Comparison of ENCODE assay signal across 8 cellular contexts in the genomic region with DNA sequence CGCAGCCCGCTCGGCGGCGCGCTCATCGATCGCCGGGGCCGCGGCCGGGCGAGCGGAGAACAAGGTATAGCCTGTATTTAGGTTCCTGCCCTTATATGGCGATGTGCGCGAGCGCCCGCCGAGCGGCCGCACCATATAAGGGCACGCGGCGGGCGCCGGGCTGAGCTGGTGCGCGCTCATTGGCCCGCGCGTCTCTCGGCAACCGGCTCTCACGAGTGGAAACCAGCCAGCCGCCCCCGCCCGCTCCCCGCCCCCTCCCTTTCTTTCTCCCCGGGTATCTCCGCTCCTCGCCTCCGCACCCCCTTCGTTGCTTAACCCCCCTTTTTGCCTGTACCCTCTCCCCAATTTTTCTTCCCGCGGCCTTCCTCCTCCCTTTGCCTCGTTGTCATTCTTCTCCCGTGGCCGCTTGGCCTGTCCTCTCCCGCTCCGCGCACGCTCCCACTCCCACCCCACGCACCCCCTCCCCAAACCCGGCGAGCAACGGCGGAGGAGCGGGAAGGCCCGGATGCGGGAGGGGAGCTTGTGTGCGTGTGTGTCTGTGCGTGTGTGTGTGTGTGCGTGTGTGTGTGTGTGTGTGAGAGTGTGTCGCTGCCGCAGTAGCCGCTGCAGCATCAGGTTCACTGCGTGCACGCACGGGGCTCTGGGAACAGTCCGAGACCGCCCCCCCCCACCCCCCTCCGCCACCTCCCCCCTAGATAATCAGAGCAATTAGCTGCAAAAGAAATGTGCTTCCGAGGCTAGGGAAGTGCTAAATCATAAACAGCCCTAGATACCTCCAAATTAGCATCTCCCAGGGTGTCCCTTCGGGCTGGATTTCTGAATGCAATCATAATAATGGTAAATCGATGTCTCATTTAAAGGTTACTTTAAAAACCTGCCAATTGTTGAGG. TPM values are rescaled to one million over a fixed set of nuclear protein-coding genes. Genes with fewer than 3 reads are reported as not detected.
DNase-seq lines count a peak whose midpoint lies in the region; TF ChIP-seq lines count a peak whose summit lies in the region.

No MANE protein-coding gene starts in this region.

- H3K27me3 Mint-ChIP-seq in glutamatergic neuron (ENCODE audit: unreplicated experiment) (peaks cover 37% of the 10 kb centered on the region), progenitor cell of endocrine pancreas (peaks cover 50% of the 10 kb centered on the region)

- H3K4me3 Mint-ChIP-seq in glutamatergic neuron (ENCODE audit: unreplicated experiment) (peak overlapping the region; percentile 89), progenitor cell of endocrine pancreas (ENCODE audit: low read depth) (peak overlapping the region; percentile 58)

- peak overlapping the region; percentile 76 for H3K27ac ChIP-seq in HEK293 (ENCODE audit: extremely low read depth, low read depth, low read length)

- POLR2A ChIA-PET in HEK293 (lab: Yijun Ruan, JAX) = interaction anchor here (0.6 to 5.4 kb wide), 14 partner anchors 9 to 1284 kb away, joined by 3 to 74 read pairs (median 6); partner anchors contain the start of genes CBX4 and CBX8

- H3K4me1 ChIP-seq in HEK293 (ENCODE audit: control insufficient read depth, insufficient read depth, low read length) = peaks cover 17% of the 10 kb centered on the region

- DNase-seq in Daoy (ENCODE audit: low read depth) (peak; percentile 89), NAMALWA (ENCODE audit: low spot score) (peak; percentile 89), SIG-M5 (lab: John Stamatoyannopoulos, UW) (peak; percentile 49), activated gamma-delta T cell (lab: John Stamatoyannopoulos, UW) (peak; percentile 75), glutamatergic neuron (peak; percentile 84), progenitor cell of endocrine pancreas (ENCODE audit: low spot score, unreplicated experiment) (peak; percentile 78), cerebellar nuclear complex (lab: John Stamatoyannopoulos, UW) (no peak)

- H3K36me3 Mint-ChIP-seq in glutamatergic neuron (ENCODE audit: unreplicated experiment) (no peaks in the 10 kb centered on the region), progenitor cell of endocrine pancreas (ENCODE audit: insufficient read depth) (no peaks in the 10 kb centered on the region)

- H3K9me3 ChIP-seq in HEK293 (ENCODE audit: control insufficient read depth, insufficient read depth, low read depth, low read length) = no peaks in the 10 kb centered on the region

- H3K4me3 ChIP-seq in HEK293 (ENCODE audit: low read depth, low read length) = peak overlapping the region; percentile 37

- H3K4me1 Mint-ChIP-seq in glutamatergic neuron (ENCODE audit: low read depth, unreplicated experiment) (peaks cover 17% of the 10 kb centered on the region), progenitor cell of endocrine pancreas (ENCODE audit: low read depth) (peaks cover 17% of the 10 kb centered on the region)

- no peaks in the 10 kb centered on the region for H3K36me3 ChIP-seq in HEK293 (ENCODE audit: control insufficient read depth in 2 of 2, insufficient read depth in 1 of 2, low read length in 2 of 2)

- H3K9me3 Mint-ChIP-seq in glutamatergic neuron (ENCODE audit: unreplicated experiment) (peaks cover 13% of the 10 kb centered on the region), progenitor cell of endocrine pancreas (ENCODE audit: low read depth) (no peaks in the 10 kb centered on the region)

- H3K27ac Mint-ChIP-seq in glutamatergic neuron (ENCODE audit: unreplicated experiment) = peak overlapping the region; percentile 75
- H3K27ac Mint-ChIP-seq in progenitor cell of endocrine pancreas = peak overlapping the region; percentile 80

- TF ChIP-seq CTCF in HEK293 (tag by site-specific recombination; IDR thresholded peaks at IDR 0.05) (no peak), glutamatergic neuron (IDR thresholded peaks at IDR 0.05; ENCODE audit: partially characterized antibody, unreplicated experiment) (no peak), progenitor cell of endocrine pancreas (IDR thresholded peaks at IDR 0.05; ENCODE audit: unreplicated experiment) (no peak)

- CTCF ChIA-PET in HEK293 (lab: Yijun Ruan, JAX) = interaction anchor here (0.6 to 2.6 kb wide), 20 partner anchors 11 to 165 kb away, joined by 3 to 17 read pairs (median 4); no protein-coding TSS in a partner anchor

TF ChIP-seq in HEK293, 187 proteins besides CTCF, POLR2A, EP300 and RAD21 (continues in another document):
- TF ChIP-seq ZNF146 (tag by site-specific recombination; IDR thresholded peaks at IDR 0.05) (no peak), ZNF843 (tag by site-specific recombination; IDR thresholded peaks at IDR 0.05) (no peak), ZNF174 (tag by site-specific recombination; IDR thresholded peaks at IDR 0.05) (no peak), WT1 (tag by site-specific recombination; IDR thresholded peaks at IDR 0.05) (peak; percentile 61), PBX3 (CRISPR knock-in tag; IDR thresholded peaks at IDR 0.05) (no peak), ZNF211 (tag by site-specific recombination; IDR thresholded peaks at IDR 0.05; ENCODE audit: low read depth) (no peak), REPIN1 (tag by site-specific recombination; IDR thresholded peaks at IDR 0.05; ENCODE audit: low read depth) (no peak), ZBTB1 (tag by site-specific recombination; IDR thresholded peaks at IDR 0.05) (peak; percentile 88), SP3 (tag by site-specific recombination; IDR thresholded peaks at IDR 0.05) (peak; percentile 21; the same call in 1 of the 2 replicates), ZNF768 (tag by site-specific recombination; IDR thresholded peaks at IDR 0.05) (no peak), SALL2 (tag by site-specific recombination; IDR thresholded peaks at IDR 0.05; ENCODE audit: borderline replicate concordance) (no peak), HOXA7 (CRISPR knock-in tag; IDR thresholded peaks at IDR 0.05; ENCODE audit: borderline replicate concordance) (no peak), SETDB1 (IDR thresholded peaks at IDR 0.05; ENCODE audit: insufficient read length, low read length) (no peak)
- TF ChIP-seq, protein P1, sequence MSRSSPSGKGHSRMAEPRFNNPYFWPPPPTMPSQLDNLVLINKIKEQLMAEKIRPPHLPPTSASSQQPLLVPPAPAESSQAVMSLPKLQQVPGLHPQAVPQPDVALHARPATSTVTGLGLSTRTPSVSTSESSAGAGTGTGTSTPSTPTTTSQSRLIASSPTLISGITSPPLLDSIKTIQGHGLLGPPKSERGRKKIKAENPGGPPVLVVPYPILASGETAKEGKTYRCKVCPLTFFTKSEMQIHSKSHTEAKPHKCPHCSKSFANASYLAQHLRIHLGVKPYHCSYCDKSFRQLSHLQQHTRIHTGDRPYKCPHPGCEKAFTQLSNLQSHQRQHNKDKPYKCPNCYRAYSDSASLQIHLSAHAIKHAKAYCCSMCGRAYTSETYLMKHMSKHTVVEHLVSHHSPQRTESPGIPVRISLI (tag by site-specific recombination; IDR thresholded peaks at IDR 0.05) = no peak
- TF ChIP-seq, protein P2, sequence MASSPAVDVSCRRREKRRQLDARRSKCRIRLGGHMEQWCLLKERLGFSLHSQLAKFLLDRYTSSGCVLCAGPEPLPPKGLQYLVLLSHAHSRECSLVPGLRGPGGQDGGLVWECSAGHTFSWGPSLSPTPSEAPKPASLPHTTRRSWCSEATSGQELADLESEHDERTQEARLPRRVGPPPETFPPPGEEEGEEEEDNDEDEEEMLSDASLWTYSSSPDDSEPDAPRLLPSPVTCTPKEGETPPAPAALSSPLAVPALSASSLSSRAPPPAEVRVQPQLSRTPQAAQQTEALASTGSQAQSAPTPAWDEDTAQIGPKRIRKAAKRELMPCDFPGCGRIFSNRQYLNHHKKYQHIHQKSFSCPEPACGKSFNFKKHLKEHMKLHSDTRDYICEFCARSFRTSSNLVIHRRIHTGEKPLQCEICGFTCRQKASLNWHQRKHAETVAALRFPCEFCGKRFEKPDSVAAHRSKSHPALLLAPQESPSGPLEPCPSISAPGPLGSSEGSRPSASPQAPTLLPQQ (tag by site-specific recombination; IDR thresholded peaks at IDR 0.05) = no peak
- TF ChIP-seq, protein P3, sequence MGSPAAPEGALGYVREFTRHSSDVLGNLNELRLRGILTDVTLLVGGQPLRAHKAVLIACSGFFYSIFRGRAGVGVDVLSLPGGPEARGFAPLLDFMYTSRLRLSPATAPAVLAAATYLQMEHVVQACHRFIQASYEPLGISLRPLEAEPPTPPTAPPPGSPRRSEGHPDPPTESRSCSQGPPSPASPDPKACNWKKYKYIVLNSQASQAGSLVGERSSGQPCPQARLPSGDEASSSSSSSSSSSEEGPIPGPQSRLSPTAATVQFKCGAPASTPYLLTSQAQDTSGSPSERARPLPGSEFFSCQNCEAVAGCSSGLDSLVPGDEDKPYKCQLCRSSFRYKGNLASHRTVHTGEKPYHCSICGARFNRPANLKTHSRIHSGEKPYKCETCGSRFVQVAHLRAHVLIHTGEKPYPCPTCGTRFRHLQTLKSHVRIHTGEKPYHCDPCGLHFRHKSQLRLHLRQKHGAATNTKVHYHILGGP (tag by site-specific recombination; IDR thresholded peaks at IDR 0.05) = no peak

RNA-seq across cellular contexts. Expression of gene CBX8, which starts 13.5 kb away (rescaled TPM):
- 4.5 and 4.9 TPM in 2 replicates for total RNA-seq in Daoy (2014; rRNA removed; shearing (Covaris generic))
- total RNA-seq in glutamatergic neuron (ENCODE audit: unreplicated experiment) (13.8 TPM), progenitor cell of endocrine pancreas (21.7 and 23.1 TPM in 2 replicates)

RNA-seq across cellular contexts. Expression of gene CBX4, which starts 28.9 kb away (rescaled TPM):
- total RNA-seq in Daoy (2014; rRNA removed; shearing (Covaris generic)) = 16.7 and 16.8 TPM in 2 replicates
- total RNA-seq in glutamatergic neuron (ENCODE audit: unreplicated experiment) (19.3 TPM), progenitor cell of endocrine pancreas (22.8 and 24.2 TPM in 2 replicates)

RNA-seq across cellular contexts. Expression of gene CBX2, which starts 32.4 kb away (rescaled TPM):
- total RNA-seq in Daoy (2014; rRNA removed; shearing (Covaris generic)) = 15.2 and 18.3 TPM in 2 replicates
- total RNA-seq in glutamatergic neuron (ENCODE audit: unreplicated experiment) (78.8 TPM), progenitor cell of endocrine pancreas (106 and 111 TPM in 2 replicates)

Comparison
In these comparisons a context has a peak if more than half of its experiments do, and no peak if none do; other contexts are left out.
1. DNase-seq: peak in Daoy (single experiment), NAMALWA (single experiment), SIG-M5 (single experiment), activated gamma-delta T cell (single experiment), glutamatergic neuron (single experiment) and progenitor cell of endocrine pancreas (single experiment); none in cerebellar nuclear complex (0 of 2).